1 cellular context compared by ENCODE assay signal in genomic region chr16:46746821-46747776, GRCh38.
TF ChIP-seq lines count a peak whose summit lies in the region.

No MANE protein-coding gene starts in this region.

TF ChIP-seq in HepG2, 621 proteins besides CTCF, POLR2A, EP300 and RAD21 (continued from another document and continues in another):
- TF ChIP-seq UBTF (CRISPR knock-in tag; IDR thresholded peaks at IDR 0.05) = peak; percentile 7; the same call in 1 of the 2 replicates
- no peak for TF ChIP-seq DNMT3B (CRISPR knock-in tag; conservative IDR thresholded peaks at IDR 0.05)
- TF ChIP-seq, protein P1, sequence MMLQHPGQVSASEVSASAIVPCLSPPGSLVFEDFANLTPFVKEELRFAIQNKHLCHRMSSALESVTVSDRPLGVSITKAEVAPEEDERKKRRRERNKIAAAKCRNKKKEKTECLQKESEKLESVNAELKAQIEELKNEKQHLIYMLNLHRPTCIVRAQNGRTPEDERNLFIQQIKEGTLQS (CRISPR knock-in tag; IDR thresholded peaks at IDR 0.05) = no peak
- TF ChIP-seq ZNF501 (CRISPR knock-in tag; IDR thresholded peaks at IDR 0.05) = 0 out of 2 replicates have a peak, but pooled peaks have one; percentile 26
- TF ChIP-seq ZNF557 (CRISPR knock-in tag; IDR thresholded peaks at IDR 0.05) = no peak
- peak; percentile 19; the same call in 1 of the 2 replicates for TF ChIP-seq ZNF614 (CRISPR knock-in tag; IDR thresholded peaks at IDR 0.05; ENCODE audit: borderline replicate concordance)
- TF ChIP-seq TCF7L2 (IDR thresholded peaks at IDR 0.05; ENCODE audit: low read depth, low read length) = no peak
- no peak for TF ChIP-seq YEATS4 (CRISPR knock-in tag; IDR thresholded peaks at IDR 0.05; ENCODE audit: borderline replicate concordance)
- TF ChIP-seq MLLT10 (CRISPR knock-in tag; IDR thresholded peaks at IDR 0.05) = no peak
- TF ChIP-seq GABPB1 (CRISPR knock-in tag; IDR thresholded peaks at IDR 0.05) = no peak
- 0 out of 2 replicates have a peak, but pooled peaks have one; percentile 54 for TF ChIP-seq ZNF724P (CRISPR knock-in tag; IDR thresholded peaks at IDR 0.05; ENCODE audit: borderline replicate concordance)
- no peak for TF ChIP-seq DMTF1 (CRISPR knock-in tag; IDR thresholded peaks at IDR 0.05)
- no peak for TF ChIP-seq ZFX (CRISPR knock-in tag; IDR thresholded peaks at IDR 0.05; ENCODE audit: low read depth)
- TF ChIP-seq SNAPC2 (CRISPR knock-in tag; IDR thresholded peaks at IDR 0.05) = no peak
- TF ChIP-seq, protein P2, sequence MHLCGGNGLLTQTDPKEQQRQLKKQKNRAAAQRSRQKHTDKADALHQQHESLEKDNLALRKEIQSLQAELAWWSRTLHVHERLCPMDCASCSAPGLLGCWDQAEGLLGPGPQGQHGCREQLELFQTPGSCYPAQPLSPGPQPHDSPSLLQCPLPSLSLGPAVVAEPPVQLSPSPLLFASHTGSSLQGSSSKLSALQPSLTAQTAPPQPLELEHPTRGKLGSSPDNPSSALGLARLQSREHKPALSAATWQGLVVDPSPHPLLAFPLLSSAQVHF (CRISPR knock-in tag; IDR thresholded peaks at IDR 0.05) = no peak
- TF ChIP-seq CBX2 (IDR thresholded peaks at IDR 0.05; ENCODE audit: low read depth, low read length) = no peak
- no peak for TF ChIP-seq CBX2 (CRISPR knock-in tag; IDR thresholded peaks at IDR 0.05; ENCODE audit: low read depth)
- TF ChIP-seq HNF4G (IDR thresholded peaks at IDR 0.05; ENCODE audit: borderline replicate concordance, low read depth, low read length) = no peak
- no peak for TF ChIP-seq HNF4G (CRISPR knock-in tag; IDR thresholded peaks at IDR 0.05; ENCODE audit: borderline replicate concordance, low read depth)
- TF ChIP-seq SP5 (CRISPR knock-in tag; IDR thresholded peaks at IDR 0.05; ENCODE audit: borderline replicate concordance, low read depth) = peak; percentile 28; the same call in 1 of the 2 replicates
- TF ChIP-seq ZFP1 (CRISPR knock-in tag; IDR thresholded peaks at IDR 0.05) = no peak
- TF ChIP-seq MBNL3 (CRISPR knock-in tag; conservative IDR thresholded peaks at IDR 0.05) = no peak
- no peak for TF ChIP-seq USF2 (IDR thresholded peaks at IDR 0.05; ENCODE audit: low read depth, low read length)
- no peak for TF ChIP-seq USF2 (CRISPR knock-in tag; IDR thresholded peaks at IDR 0.05; ENCODE audit: borderline replicate concordance)
- peak; percentile 31; the same call in 1 of the 2 replicates for TF ChIP-seq ZNF280D (CRISPR knock-in tag; IDR thresholded peaks at IDR 0.05)
- TF ChIP-seq ONECUT2 (CRISPR knock-in tag; IDR thresholded peaks at IDR 0.05) = no peak
- no peak for TF ChIP-seq TOPORS (CRISPR knock-in tag; IDR thresholded peaks at IDR 0.05)
- TF ChIP-seq ZFP62 (CRISPR knock-in tag; IDR thresholded peaks at IDR 0.05) = no peak
- no peak for TF ChIP-seq ZNF484 (CRISPR knock-in tag; IDR thresholded peaks at IDR 0.05; ENCODE audit: borderline replicate concordance, low read depth)
- no peak for TF ChIP-seq ZBTB1 (CRISPR knock-in tag; IDR thresholded peaks at IDR 0.05; ENCODE audit: borderline replicate concordance)
- no peak for TF ChIP-seq EZH2 (conservative IDR thresholded peaks at IDR 0.05; ENCODE audit: low read depth, low read length)
- TF ChIP-seq RBFOX2 (IDR thresholded peaks at IDR 0.05; ENCODE audit: low read depth, low read length) = no peak
- TF ChIP-seq HOXA9 (CRISPR knock-in tag; IDR thresholded peaks at IDR 0.05; ENCODE audit: borderline replicate concordance) = no peak
- no peak for TF ChIP-seq KDM4B (CRISPR knock-in tag; IDR thresholded peaks at IDR 0.05)
- no peak for TF ChIP-seq ZKSCAN1 (IDR thresholded peaks at IDR 0.05; ENCODE audit: low read length)
- TF ChIP-seq ISL2 (CRISPR knock-in tag; IDR thresholded peaks at IDR 0.05) = 0 out of 2 replicates have a peak, but pooled peaks have one; percentile 20
- no peak; the same call in 1 of the 2 replicates for TF ChIP-seq POGZ (CRISPR knock-in tag; IDR thresholded peaks at IDR 0.05)
- TF ChIP-seq ZNF382 (CRISPR knock-in tag; IDR thresholded peaks at IDR 0.05; ENCODE audit: borderline replicate concordance) = no peak
- TF ChIP-seq KMT2B (CRISPR knock-in tag; IDR thresholded peaks at IDR 0.05) = no peak
- no peak for TF ChIP-seq SRSF9 (IDR thresholded peaks at IDR 0.05; ENCODE audit: borderline replicate concordance, insufficient read depth, low read depth, low read length, poor library complexity, severe bottlenecking)
- no peak; the same call in 1 of the 2 replicates for TF ChIP-seq MAZ (IDR thresholded peaks at IDR 0.05; ENCODE audit: borderline replicate concordance, low read depth, low read length)
- no peak for TF ChIP-seq MAZ (CRISPR knock-in tag; IDR thresholded peaks at IDR 0.05; ENCODE audit: low read depth)
- TF ChIP-seq MIER3 (CRISPR knock-in tag; IDR thresholded peaks at IDR 0.05; ENCODE audit: borderline replicate concordance) = no peak
- TF ChIP-seq ZNF776 (CRISPR knock-in tag; IDR thresholded peaks at IDR 0.05) = no peak
- TF ChIP-seq ZNF678 (CRISPR knock-in tag; IDR thresholded peaks at IDR 0.05) = no peak
- TF ChIP-seq, protein P3, sequence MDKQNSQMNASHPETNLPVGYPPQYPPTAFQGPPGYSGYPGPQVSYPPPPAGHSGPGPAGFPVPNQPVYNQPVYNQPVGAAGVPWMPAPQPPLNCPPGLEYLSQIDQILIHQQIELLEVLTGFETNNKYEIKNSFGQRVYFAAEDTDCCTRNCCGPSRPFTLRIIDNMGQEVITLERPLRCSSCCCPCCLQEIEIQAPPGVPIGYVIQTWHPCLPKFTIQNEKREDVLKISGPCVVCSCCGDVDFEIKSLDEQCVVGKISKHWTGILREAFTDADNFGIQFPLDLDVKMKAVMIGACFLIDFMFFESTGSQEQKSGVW (CRISPR knock-in tag; IDR thresholded peaks at IDR 0.05; ENCODE audit: borderline replicate concordance) = no peak
- TF ChIP-seq ZNF589 (CRISPR knock-in tag; conservative IDR thresholded peaks at IDR 0.05) = no peak
- no peak for TF ChIP-seq MIXL1 (CRISPR knock-in tag; IDR thresholded peaks at IDR 0.05)
- TF ChIP-seq HNRNPUL1 (IDR thresholded peaks at IDR 0.05; ENCODE audit: low read depth, low read length) = no peak
- peak; percentile 71 for TF ChIP-seq ZSCAN31 (CRISPR knock-in tag; IDR thresholded peaks at IDR 0.05; ENCODE audit: low read depth)
- TF ChIP-seq, protein P4, sequence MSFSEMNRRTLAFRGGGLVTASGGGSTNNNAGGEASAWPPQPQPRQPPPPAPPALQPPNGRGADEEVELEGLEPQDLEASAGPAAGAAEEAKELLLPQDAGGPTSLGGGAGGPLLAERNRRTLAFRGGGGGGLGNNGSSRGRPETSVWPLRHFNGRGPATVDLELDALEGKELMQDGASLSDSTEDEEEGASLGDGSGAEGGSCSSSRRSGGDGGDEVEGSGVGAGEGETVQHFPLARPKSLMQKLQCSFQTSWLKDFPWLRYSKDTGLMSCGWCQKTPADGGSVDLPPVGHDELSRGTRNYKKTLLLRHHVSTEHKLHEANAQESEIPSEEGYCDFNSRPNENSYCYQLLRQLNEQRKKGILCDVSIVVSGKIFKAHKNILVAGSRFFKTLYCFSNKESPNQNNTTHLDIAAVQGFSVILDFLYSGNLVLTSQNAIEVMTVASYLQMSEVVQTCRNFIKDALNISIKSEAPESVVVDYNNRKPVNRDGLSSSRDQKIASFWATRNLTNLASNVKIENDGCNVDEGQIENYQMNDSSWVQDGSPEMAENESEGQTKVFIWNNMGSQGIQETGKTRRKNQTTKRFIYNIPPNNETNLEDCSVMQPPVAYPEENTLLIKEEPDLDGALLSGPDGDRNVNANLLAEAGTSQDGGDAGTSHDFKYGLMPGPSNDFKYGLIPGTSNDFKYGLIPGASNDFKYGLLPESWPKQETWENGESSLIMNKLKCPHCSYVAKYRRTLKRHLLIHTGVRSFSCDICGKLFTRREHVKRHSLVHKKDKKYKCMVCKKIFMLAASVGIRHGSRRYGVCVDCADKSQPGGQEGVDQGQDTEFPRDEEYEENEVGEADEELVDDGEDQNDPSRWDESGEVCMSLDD (CRISPR knock-in tag; IDR thresholded peaks at IDR 0.05; ENCODE audit: borderline replicate concordance) = no peak
- TF ChIP-seq YEATS2 (CRISPR knock-in tag; IDR thresholded peaks at IDR 0.05; ENCODE audit: borderline replicate concordance) = no peak
- no peak for TF ChIP-seq ZIK1 (CRISPR knock-in tag; IDR thresholded peaks at IDR 0.05; ENCODE audit: borderline replicate concordance, low read depth)
- TF ChIP-seq, protein P5, sequence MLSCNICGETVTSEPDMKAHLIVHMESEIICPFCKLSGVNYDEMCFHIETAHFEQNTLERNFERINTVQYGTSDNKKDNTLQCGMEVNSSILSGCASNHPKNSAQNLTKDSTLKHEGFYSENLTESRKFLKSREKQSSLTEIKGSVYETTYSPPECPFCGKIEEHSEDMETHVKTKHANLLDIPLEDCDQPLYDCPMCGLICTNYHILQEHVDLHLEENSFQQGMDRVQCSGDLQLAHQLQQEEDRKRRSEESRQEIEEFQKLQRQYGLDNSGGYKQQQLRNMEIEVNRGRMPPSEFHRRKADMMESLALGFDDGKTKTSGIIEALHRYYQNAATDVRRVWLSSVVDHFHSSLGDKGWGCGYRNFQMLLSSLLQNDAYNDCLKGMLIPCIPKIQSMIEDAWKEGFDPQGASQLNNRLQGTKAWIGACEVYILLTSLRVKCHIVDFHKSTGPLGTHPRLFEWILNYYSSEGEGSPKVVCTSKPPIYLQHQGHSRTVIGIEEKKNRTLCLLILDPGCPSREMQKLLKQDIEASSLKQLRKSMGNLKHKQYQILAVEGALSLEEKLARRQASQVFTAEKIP (CRISPR knock-in tag; IDR thresholded peaks at IDR 0.05; ENCODE audit: borderline replicate concordance) = no peak
- no peak for TF ChIP-seq CREM (IDR thresholded peaks at IDR 0.05)
- no peak for TF ChIP-seq CREM (CRISPR knock-in tag; IDR thresholded peaks at IDR 0.05)
- 0 out of 2 replicates have a peak, but pooled peaks have one; percentile 23 for TF ChIP-seq SNAI1 (CRISPR knock-in tag; IDR thresholded peaks at IDR 0.05; ENCODE audit: borderline replicate concordance)
- TF ChIP-seq SOX6 (IDR thresholded peaks at IDR 0.05) = no peak
- peak; percentile 28 for TF ChIP-seq SOX6 (CRISPR knock-in tag; IDR thresholded peaks at IDR 0.05)
- TF ChIP-seq ZNF3 (CRISPR knock-in tag; IDR thresholded peaks at IDR 0.05) = no peak
